In the genomic region with DNA sequence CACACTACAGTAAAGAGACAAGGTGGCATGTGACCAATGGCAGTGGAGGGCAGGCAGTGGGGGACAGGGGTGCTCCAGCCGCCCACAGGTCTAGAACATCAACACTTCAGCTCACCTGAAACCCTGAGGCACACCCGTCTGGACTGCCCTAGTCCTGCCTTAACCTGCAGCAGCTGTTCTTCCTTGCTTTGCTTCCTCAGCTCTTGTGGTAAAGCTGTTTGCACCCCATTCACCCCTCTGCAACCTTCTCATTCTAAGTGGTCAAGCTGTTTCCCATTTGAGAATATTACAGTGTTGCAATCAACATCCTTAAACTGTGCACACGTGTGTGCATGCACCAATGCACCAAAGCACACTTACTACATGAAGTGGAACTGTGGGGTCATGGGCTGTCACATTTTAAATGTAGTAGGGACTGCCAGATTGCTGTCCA, we compare ENCODE assay signal across 1 cellular context.
TF ChIP-seq lines count a peak whose summit lies in the region.

No MANE protein-coding gene starts in this region.

TF ChIP-seq in GM12878, 131 proteins besides CTCF, POLR2A, EP300 and RAD21 (continued from another document and continues in another):
- TF ChIP-seq, protein P1, sequence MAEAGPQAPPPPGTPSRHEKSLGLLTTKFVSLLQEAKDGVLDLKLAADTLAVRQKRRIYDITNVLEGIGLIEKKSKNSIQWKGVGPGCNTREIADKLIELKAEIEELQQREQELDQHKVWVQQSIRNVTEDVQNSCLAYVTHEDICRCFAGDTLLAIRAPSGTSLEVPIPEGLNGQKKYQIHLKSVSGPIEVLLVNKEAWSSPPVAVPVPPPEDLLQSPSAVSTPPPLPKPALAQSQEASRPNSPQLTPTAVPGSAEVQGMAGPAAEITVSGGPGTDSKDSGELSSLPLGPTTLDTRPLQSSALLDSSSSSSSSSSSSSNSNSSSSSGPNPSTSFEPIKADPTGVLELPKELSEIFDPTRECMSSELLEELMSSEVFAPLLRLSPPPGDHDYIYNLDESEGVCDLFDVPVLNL (IDR thresholded peaks at IDR 0.05; ENCODE audit: low read depth, low read length) = no peak
- TF ChIP-seq, protein P2, sequence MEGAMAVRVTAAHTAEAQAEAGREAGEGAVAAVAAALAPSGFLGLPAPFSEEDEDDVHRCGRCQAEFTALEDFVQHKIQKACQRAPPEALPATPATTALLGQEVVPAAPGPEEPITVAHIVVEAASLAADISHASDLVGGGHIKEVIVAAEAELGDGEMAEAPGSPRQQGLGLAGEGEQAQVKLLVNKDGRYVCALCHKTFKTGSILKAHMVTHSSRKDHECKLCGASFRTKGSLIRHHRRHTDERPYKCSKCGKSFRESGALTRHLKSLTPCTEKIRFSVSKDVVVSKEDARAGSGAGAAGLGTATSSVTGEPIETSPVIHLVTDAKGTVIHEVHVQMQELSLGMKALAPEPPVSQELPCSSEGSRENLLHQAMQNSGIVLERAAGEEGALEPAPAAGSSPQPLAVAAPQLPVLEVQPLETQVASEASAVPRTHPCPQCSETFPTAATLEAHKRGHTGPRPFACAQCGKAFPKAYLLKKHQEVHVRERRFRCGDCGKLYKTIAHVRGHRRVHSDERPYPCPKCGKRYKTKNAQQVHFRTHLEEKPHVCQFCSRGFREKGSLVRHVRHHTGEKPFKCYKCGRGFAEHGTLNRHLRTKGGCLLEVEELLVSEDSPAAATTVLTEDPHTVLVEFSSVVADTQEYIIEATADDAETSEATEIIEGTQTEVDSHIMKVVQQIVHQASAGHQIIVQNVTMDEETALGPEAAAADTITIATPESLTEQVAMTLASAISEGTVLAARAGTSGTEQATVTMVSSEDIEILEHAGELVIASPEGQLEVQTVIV (IDR thresholded peaks at IDR 0.05; ENCODE audit: borderline replicate concordance, partially characterized antibody) = no peak
- TF ChIP-seq, protein P3, sequence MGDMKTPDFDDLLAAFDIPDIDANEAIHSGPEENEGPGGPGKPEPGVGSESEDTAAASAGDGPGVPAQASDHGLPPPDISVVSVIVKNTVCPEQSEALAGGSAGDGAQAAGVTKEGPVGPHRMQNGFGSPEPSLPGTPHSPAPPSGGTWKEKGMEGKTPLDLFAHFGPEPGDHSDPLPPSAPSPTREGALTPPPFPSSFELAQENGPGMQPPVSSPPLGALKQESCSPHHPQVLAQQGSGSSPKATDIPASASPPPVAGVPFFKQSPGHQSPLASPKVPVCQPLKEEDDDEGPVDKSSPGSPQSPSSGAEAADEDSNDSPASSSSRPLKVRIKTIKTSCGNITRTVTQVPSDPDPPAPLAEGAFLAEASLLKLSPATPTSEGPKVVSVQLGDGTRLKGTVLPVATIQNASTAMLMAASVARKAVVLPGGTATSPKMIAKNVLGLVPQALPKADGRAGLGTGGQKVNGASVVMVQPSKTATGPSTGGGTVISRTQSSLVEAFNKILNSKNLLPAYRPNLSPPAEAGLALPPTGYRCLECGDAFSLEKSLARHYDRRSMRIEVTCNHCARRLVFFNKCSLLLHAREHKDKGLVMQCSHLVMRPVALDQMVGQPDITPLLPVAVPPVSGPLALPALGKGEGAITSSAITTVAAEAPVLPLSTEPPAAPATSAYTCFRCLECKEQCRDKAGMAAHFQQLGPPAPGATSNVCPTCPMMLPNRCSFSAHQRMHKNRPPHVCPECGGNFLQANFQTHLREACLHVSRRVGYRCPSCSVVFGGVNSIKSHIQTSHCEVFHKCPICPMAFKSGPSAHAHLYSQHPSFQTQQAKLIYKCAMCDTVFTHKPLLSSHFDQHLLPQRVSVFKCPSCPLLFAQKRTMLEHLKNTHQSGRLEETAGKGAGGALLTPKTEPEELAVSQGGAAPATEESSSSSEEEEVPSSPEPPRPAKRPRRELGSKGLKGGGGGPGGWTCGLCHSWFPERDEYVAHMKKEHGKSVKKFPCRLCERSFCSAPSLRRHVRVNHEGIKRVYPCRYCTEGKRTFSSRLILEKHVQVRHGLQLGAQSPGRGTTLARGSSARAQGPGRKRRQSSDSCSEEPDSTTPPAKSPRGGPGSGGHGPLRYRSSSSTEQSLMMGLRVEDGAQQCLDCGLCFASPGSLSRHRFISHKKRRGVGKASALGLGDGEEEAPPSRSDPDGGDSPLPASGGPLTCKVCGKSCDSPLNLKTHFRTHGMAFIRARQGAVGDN (IDR thresholded peaks at IDR 0.05) = no peak; the same call in 1 of the 2 replicates
- TF ChIP-seq TCF3 (IDR thresholded peaks at IDR 0.05; ENCODE audit: borderline replicate concordance, insufficient read depth, low read depth, low read length) (peak; percentile 75), STAT1 (conservative IDR thresholded peaks at IDR 0.05) (no peak), FOXM1 (IDR thresholded peaks at IDR 0.05; ENCODE audit: low read depth, low read length) (peak; percentile 21; the same call in 1 of the 2 replicates), NR2C1 (IDR thresholded peaks at IDR 0.05) (no peak; the same call in 1 of the 2 replicates), SUZ12 (IDR thresholded peaks at IDR 0.05; ENCODE audit: unreplicated experiment) (no peak), SREBF1 (IDR thresholded peaks at IDR 0.05; ENCODE audit: low read length) (no peak), MTA3 (IDR thresholded peaks at IDR 0.05; ENCODE audit: borderline replicate concordance, low read length) (0 out of 2 replicates have a peak, but pooled peaks have one; percentile 35), JUNB (IDR thresholded peaks at IDR 0.05) (peak; percentile 24; the same call in 1 of the 2 replicates), RAD51 (IDR thresholded peaks at IDR 0.05) (peak; percentile 17; the same call in 1 of the 2 replicates), IKZF2 (IDR thresholded peaks at IDR 0.05) (peak; percentile 79 to 89), SMAD1 (IDR thresholded peaks at IDR 0.05; ENCODE audit: low read depth, partially characterized antibody) (no peak), TARDBP (IDR thresholded peaks at IDR 0.05; ENCODE audit: borderline replicate concordance) (no peak), EGR1 (IDR thresholded peaks at IDR 0.05; ENCODE audit: borderline replicate concordance in 1 of 2, low read depth in 2 of 2, low read length in 2 of 2) (no peak), CBX5 (IDR thresholded peaks at IDR 0.05; ENCODE audit: low read depth) (no peak), POLR2AphosphoS2 (IDR thresholded peaks at IDR 0.05; ENCODE audit: low read depth, low read length) (no peak), SMAD5 (IDR thresholded peaks at IDR 0.05; ENCODE audit: low read depth) (no peak), NBN (IDR thresholded peaks at IDR 0.05) (peak; percentile 55), MEF2B (IDR thresholded peaks at IDR 0.05; ENCODE audit: partially characterized antibody, poor library complexity, severe bottlenecking) (peak; percentile 66), MEF2A (IDR thresholded peaks at IDR 0.05; ENCODE audit: insufficient read depth, low read depth, low read length) (no peak), ESRRA (IDR thresholded peaks at IDR 0.05; ENCODE audit: low read length) (no peak), MTA2 (IDR thresholded peaks at IDR 0.05; ENCODE audit: low read depth) (peak; percentile 70), YBX1 (IDR thresholded peaks at IDR 0.05) (no peak)
- TF ChIP-seq, protein P4, sequence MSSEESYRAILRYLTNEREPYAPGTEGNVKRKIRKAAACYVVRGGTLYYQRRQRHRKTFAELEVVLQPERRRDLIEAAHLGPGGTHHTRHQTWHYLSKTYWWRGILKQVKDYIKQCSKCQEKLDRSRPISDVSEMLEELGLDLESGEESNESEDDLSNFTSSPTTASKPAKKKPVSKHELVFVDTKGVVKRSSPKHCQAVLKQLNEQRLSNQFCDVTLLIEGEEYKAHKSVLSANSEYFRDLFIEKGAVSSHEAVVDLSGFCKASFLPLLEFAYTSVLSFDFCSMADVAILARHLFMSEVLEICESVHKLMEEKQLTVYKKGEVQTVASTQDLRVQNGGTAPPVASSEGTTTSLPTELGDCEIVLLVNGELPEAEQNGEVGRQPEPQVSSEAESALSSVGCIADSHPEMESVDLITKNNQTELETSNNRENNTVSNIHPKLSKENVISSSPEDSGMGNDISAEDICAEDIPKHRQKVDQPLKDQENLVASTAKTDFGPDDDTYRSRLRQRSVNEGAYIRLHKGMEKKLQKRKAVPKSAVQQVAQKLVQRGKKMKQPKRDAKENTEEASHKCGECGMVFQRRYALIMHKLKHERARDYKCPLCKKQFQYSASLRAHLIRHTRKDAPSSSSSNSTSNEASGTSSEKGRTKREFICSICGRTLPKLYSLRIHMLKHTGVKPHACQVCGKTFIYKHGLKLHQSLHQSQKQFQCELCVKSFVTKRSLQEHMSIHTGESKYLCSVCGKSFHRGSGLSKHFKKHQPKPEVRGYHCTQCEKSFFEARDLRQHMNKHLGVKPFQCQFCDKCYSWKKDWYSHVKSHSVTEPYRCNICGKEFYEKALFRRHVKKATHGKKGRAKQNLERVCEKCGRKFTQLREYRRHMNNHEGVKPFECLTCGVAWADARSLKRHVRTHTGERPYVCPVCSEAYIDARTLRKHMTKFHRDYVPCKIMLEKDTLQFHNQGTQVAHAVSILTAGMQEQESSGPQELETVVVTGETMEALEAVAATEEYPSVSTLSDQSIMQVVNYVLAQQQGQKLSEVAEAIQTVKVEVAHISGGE (CRISPR knock-in tag; IDR thresholded peaks at IDR 0.05) = no peak
- TF ChIP-seq, protein P5, sequence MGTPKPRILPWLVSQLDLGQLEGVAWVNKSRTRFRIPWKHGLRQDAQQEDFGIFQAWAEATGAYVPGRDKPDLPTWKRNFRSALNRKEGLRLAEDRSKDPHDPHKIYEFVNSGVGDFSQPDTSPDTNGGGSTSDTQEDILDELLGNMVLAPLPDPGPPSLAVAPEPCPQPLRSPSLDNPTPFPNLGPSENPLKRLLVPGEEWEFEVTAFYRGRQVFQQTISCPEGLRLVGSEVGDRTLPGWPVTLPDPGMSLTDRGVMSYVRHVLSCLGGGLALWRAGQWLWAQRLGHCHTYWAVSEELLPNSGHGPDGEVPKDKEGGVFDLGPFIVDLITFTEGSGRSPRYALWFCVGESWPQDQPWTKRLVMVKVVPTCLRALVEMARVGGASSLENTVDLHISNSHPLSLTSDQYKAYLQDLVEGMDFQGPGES (IDR thresholded peaks at IDR 0.05) = no peak
- TF ChIP-seq, protein P6, sequence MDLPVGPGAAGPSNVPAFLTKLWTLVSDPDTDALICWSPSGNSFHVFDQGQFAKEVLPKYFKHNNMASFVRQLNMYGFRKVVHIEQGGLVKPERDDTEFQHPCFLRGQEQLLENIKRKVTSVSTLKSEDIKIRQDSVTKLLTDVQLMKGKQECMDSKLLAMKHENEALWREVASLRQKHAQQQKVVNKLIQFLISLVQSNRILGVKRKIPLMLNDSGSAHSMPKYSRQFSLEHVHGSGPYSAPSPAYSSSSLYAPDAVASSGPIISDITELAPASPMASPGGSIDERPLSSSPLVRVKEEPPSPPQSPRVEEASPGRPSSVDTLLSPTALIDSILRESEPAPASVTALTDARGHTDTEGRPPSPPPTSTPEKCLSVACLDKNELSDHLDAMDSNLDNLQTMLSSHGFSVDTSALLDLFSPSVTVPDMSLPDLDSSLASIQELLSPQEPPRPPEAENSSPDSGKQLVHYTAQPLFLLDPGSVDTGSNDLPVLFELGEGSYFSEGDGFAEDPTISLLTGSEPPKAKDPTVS (IDR thresholded peaks at IDR 0.05; ENCODE audit: low read depth, low read length) = no peak
- TF ChIP-seq, protein P7, sequence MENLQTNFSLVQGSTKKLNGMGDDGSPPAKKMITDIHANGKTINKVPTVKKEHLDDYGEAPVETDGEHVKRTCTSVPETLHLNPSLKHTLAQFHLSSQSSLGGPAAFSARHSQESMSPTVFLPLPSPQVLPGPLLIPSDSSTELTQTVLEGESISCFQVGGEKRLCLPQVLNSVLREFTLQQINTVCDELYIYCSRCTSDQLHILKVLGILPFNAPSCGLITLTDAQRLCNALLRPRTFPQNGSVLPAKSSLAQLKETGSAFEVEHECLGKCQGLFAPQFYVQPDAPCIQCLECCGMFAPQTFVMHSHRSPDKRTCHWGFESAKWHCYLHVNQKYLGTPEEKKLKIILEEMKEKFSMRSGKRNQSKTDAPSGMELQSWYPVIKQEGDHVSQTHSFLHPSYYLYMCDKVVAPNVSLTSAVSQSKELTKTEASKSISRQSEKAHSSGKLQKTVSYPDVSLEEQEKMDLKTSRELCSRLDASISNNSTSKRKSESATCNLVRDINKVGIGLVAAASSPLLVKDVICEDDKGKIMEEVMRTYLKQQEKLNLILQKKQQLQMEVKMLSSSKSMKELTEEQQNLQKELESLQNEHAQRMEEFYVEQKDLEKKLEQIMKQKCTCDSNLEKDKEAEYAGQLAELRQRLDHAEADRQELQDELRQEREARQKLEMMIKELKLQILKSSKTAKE (IDR thresholded peaks at IDR 0.05; ENCODE audit: low read depth, poor library complexity, severe bottlenecking) = peak; percentile 68
- TF ChIP-seq, protein P8, sequence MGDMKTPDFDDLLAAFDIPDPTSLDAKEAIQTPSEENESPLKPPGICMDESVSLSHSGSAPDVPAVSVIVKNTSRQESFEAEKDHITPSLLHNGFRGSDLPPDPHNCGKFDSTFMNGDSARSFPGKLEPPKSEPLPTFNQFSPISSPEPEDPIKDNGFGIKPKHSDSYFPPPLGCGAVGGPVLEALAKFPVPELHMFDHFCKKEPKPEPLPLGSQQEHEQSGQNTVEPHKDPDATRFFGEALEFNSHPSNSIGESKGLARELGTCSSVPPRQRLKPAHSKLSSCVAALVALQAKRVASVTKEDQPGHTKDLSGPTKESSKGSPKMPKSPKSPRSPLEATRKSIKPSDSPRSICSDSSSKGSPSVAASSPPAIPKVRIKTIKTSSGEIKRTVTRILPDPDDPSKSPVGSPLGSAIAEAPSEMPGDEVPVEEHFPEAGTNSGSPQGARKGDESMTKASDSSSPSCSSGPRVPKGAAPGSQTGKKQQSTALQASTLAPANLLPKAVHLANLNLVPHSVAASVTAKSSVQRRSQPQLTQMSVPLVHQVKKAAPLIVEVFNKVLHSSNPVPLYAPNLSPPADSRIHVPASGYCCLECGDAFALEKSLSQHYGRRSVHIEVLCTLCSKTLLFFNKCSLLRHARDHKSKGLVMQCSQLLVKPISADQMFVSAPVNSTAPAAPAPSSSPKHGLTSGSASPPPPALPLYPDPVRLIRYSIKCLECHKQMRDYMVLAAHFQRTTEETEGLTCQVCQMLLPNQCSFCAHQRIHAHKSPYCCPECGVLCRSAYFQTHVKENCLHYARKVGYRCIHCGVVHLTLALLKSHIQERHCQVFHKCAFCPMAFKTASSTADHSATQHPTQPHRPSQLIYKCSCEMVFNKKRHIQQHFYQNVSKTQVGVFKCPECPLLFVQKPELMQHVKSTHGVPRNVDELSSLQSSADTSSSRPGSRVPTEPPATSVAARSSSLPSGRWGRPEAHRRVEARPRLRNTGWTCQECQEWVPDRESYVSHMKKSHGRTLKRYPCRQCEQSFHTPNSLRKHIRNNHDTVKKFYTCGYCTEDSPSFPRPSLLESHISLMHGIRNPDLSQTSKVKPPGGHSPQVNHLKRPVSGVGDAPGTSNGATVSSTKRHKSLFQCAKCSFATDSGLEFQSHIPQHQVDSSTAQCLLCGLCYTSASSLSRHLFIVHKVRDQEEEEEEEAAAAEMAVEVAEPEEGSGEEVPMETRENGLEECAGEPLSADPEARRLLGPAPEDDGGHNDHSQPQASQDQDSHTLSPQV (IDR thresholded peaks at IDR 0.05) = no peak
